8 cellular contexts compared by ENCODE assay signal in the genomic region with DNA sequence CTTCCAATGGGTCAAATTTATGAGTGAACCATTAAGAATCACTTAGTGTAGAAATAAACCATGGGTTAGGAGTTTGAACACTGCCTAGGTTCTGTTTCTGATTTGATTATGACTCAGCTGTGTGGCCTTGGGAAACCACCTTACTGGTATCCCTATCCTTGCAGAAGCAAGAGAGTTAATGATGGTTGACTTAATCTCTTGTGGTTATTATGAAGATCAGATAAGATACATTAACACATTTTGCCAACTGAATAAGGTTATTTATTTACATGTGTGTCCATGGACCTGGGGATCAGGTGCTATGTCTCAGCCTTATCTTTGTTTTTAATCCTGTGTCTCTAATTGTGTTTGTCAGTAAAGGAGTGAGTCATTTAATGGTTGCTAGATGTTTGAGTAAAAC. TPM values are rescaled to one million over a fixed set of nuclear protein-coding genes. Genes with fewer than 3 reads are reported as not detected.
A peak's percentile ranks its signal among the peaks of the same experiment; 100 is the strongest.
DNase-seq lines count a peak whose midpoint lies in the region; ATAC-seq and TF ChIP-seq lines count a peak whose summit lies in the region.

No MANE protein-coding gene starts in this region.

- peak; percentile 95 for ATAC-seq in GM19043 (IDR thresholded peaks at IDR 0.05; ENCODE audit: low read depth, unreplicated experiment)
- peak; percentile 96 for ATAC-seq in HG03378 (IDR thresholded peaks at IDR 0.05; ENCODE audit: unreplicated experiment)
- ATAC-seq in natural killer cell, result peak; percentile 43 to 65 (median 57)
- ATAC-seq in heart right ventricle, result no peak

- no peak overlapping the region for H3K4me3 Mint-ChIP-seq in activated T-helper 1 cell treated with anti-CD3 and anti-CD28 coated beads, Interleukin-12 subunit alpha, Interleukin-12 subunit beta, Interleukin-2, Interleukin-4 antibody, amounts not matched to agents 30 ng/mL and 10 ng/mL and 1 ng/mL, durations not matched to agents 14 hours and 24 hours and 36 hours
- H3K4me3 Mint-ChIP-seq in natural killer cell, result no peak overlapping the region

- no peaks in the 10 kb centered on the region for H3K27me3 ChIP-seq in heart right ventricle

- peaks cover 0 to 64% (median 0%) of the 10 kb centered on the region in 9 donors for H3K36me3 ChIP-seq in heart right ventricle

- H3K4me1 Mint-ChIP-seq in activated T-helper 1 cell treated with anti-CD3 and anti-CD28 coated beads, Interleukin-12 subunit alpha, Interleukin-12 subunit beta, Interleukin-2, Interleukin-4 antibody, amounts not matched to agents 30 ng/mL and 10 ng/mL and 1 ng/mL, durations not matched to agents 14 hours and 24 hours and 36 hours (ENCODE audit: low read depth), result peaks cover 22% of the 10 kb centered on the region
- no peaks in the 10 kb centered on the region for H3K4me1 Mint-ChIP-seq in natural killer cell

- H3K9me3 Mint-ChIP-seq in activated T-helper 1 cell treated with anti-CD3 and anti-CD28 coated beads, Interleukin-12 subunit alpha, Interleukin-12 subunit beta, Interleukin-2, Interleukin-4 antibody, amounts not matched to agents 30 ng/mL and 10 ng/mL and 1 ng/mL, durations not matched to agents 14 hours and 24 hours and 36 hours, result peaks cover 3% of the 10 kb centered on the region
- H3K9me3 Mint-ChIP-seq in natural killer cell, result no peaks in the 10 kb centered on the region

- intact Hi-C loops in activated T-helper 1 cell treated with anti-CD3 and anti-CD28 coated beads, Interleukin-12 subunit alpha, Interleukin-12 subunit beta, Interleukin-2, Interleukin-4 antibody, amounts not matched to agents 30 ng/mL and 10 ng/mL and 1 ng/mL, durations not matched to agents 14 hours and 24 hours and 36 hours (cut with micrococcal nuclease), result loop anchor here (1.0 to 2.0 kb wide), 2 partner anchors 57 to 301 kb away; no protein-coding TSS in a partner anchor
- intact Hi-C loops in natural killer cell (cut with micrococcal nuclease), result no loop called here
- intact Hi-C loops in heart right ventricle (cut with DNase I), result no loop called here

- H3K36me3 Mint-ChIP-seq in activated T-helper 1 cell treated with anti-CD3 and anti-CD28 coated beads, Interleukin-12 subunit alpha, Interleukin-12 subunit beta, Interleukin-2, Interleukin-4 antibody, amounts not matched to agents 30 ng/mL and 10 ng/mL and 1 ng/mL, durations not matched to agents 14 hours and 24 hours and 36 hours (ENCODE audit: low read depth), result peaks cover 33% of the 10 kb centered on the region
- no peaks in the 10 kb centered on the region for H3K36me3 Mint-ChIP-seq in natural killer cell

- no peak for TF ChIP-seq CTCF in natural killer cell (IDR thresholded peaks at IDR 0.05)
- no peak for TF ChIP-seq CTCF in heart right ventricle (IDR thresholded peaks at IDR 0.05)
- TF ChIP-seq CTCF in coronary artery (IDR thresholded peaks at IDR 0.05), result no peak

- DNase-seq in AG20443 (ENCODE audit: low spot score) (peak; percentile 41), natural killer cell (no peak), hepatic stellate cell (ENCODE audit: low spot score) (no peak), heart right ventricle (no peak), coronary artery (ENCODE audit: low spot score) (no peak)
- peak; percentile 27 for DNase-seq in activated T-helper 1 cell treated with anti-CD3 and anti-CD28 coated beads, Interleukin-12 subunit alpha, Interleukin-12 subunit beta, Interleukin-2, Interleukin-4 antibody, amounts not matched to agents 30 ng/mL and 10 ng/mL and 1 ng/mL, durations not matched to agents 14 hours and 24 hours and 36 hours (ENCODE audit: low spot score)

- H3K27ac Mint-ChIP-seq in activated T-helper 1 cell treated with anti-CD3 and anti-CD28 coated beads, Interleukin-12 subunit alpha, Interleukin-12 subunit beta, Interleukin-2, Interleukin-4 antibody, amounts not matched to agents 30 ng/mL and 10 ng/mL and 1 ng/mL, durations not matched to agents 14 hours and 24 hours and 36 hours, result peak overlapping the region; percentile 85
- H3K27ac Mint-ChIP-seq in natural killer cell, result peak overlapping the region in 1 of 2 donors; percentile 57

- H3K27ac ChIP-seq in heart right ventricle (no peak overlapping the region), coronary artery (no peak overlapping the region)

- H3K4me3 ChIP-seq in heart right ventricle (no peak overlapping the region), coronary artery (no peak overlapping the region)

- H3K9me3 ChIP-seq in heart right ventricle, result no peaks in the 10 kb centered on the region

- peaks cover 0 to 11% (median 0%) of the 10 kb centered on the region in 9 donors for H3K4me1 ChIP-seq in heart right ventricle

- H3K27me3 Mint-ChIP-seq in activated T-helper 1 cell treated with anti-CD3 and anti-CD28 coated beads, Interleukin-12 subunit alpha, Interleukin-12 subunit beta, Interleukin-2, Interleukin-4 antibody, amounts not matched to agents 30 ng/mL and 10 ng/mL and 1 ng/mL, durations not matched to agents 14 hours and 24 hours and 36 hours (ENCODE audit: insufficient read depth), result no peaks in the 10 kb centered on the region
- H3K27me3 Mint-ChIP-seq in natural killer cell (ENCODE audit: low read depth in 2 of 2), result no peaks in the 10 kb centered on the region

RNA-seq across cellular contexts. Expression of gene KCNJ13, which starts 5.4 kb away (rescaled TPM):
- total RNA-seq in activated T-helper 1 cell treated with anti-CD3 and anti-CD28 coated beads, Interleukin-12 subunit alpha, Interleukin-12 subunit beta, Interleukin-2, Interleukin-4 antibody, amounts not matched to agents 30 ng/mL and 10 ng/mL and 1 ng/mL, durations not matched to agents 14 hours and 24 hours and 36 hours, result not detected in 2 replicates
- total RNA-seq in natural killer cell, result not detected
- not detected for total RNA-seq in heart right ventricle
- polyA plus RNA-seq in heart right ventricle, result not detected

Comparison
In these comparisons a context has a peak if more than half of its experiments do, and no peak if none do; other contexts are left out.
1. DNase-seq: peak in AG20443 (single experiment) and activated T-helper 1 cell treated with anti-CD3 and anti-CD28 coated beads, Interleukin-12 subunit alpha, Interleukin-12 subunit beta, Interleukin-2, Interleukin-4 antibody, amounts not matched to agents 30 ng/mL and 10 ng/mL and 1 ng/mL, durations not matched to agents 14 hours and 24 hours and 36 hours (single experiment); none in natural killer cell (single experiment), hepatic stellate cell (single experiment), heart right ventricle (0 of 2) and coronary artery (single experiment).
2. ATAC-seq: peak in GM19043 (single experiment), HG03378 (single experiment) and natural killer cell (3 of 3); none in heart right ventricle (0 of 8).